In the genomic region with DNA sequence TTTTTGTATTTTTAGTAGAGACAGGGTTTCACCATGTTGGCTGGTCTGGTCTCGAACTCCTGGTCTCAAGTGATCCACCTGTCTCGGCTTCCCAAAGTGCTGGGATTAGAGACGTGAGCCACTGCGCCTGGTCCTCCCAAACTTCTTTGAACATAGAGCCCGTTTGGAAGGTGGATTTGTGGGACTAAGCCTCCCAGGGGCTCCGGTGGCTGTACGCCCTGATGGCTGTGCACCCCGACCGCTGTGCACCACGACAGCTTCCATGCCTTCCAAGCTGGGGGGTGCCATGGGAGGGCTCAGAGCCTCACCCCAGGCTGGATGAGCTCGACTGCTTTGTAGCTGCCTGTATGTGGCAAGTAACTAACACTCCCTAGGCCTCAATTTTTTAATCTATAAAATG, we compare ENCODE assay signal across 27 cellular contexts.
"Had no signal": no experiment of that assay in that cellular context is flagged by ENCODE, and none has a peak within 500 bp of the region (broad histone marks: within the 10 kb centered on the region; RNA-seq: fewer than 3 reads in every experiment).

No MANE protein-coding gene starts in this region.

- H3K27me3 ChIP-seq: ascending aorta, brain microvascular endothelial cell, dorsolateral prefrontal cortex, gastroesophageal sphincter had no signal

- H3K4me1 ChIP-seq: ascending aorta had no signal

- H3K9me3 ChIP-seq: ascending aorta, esophagus muscularis mucosa, gastroesophageal sphincter, heart right ventricle had no signal

- DNase-seq: activated B cell treated with CpG ODN at 0.5 μM for 24 hours; activated CD4-positive, alpha-beta memory T cell treated with anti-CD3 and anti-CD28 coated beads, Interleukin-2, amount 10 ng/mL, durations not matched to agents 7 days and 5 days; activated CD4-positive, alpha-beta T cell treated with anti-CD3 and anti-CD28 coated beads, Interleukin-2, amount 10 ng/mL, durations not matched to agents 7 days and 5 days; activated CD4-positive, alpha-beta T cell treated with anti-CD3 and anti-CD28 coated beads, Interleukin-2, amount 50 U/mL, for 4 hours; activated CD8-positive, alpha-beta memory T cell treated with anti-CD3 and anti-CD28 coated beads, Interleukin-2, amount 50 U/mL, for 48 hours; activated gamma-delta T cell; activated naive CD4-positive, alpha-beta T cell; activated naive CD4-positive, alpha-beta T cell treated with anti-CD3 and anti-CD28 coated beads, Interleukin-2, amount 10 ng/mL, durations not matched to agents 7 days and 5 days; activated naive CD8-positive, alpha-beta T cell treated with anti-CD3 and anti-CD28 coated beads, Interleukin-2, amount 10 ng/mL, durations not matched to agents 7 days and 5 days; activated T-cell treated with anti-CD3 and anti-CD28 coated beads for 4 hours; activated T-cell treated with anti-CD3 and anti-CD28 coated beads, Interleukin-2, amount 50 U/mL, for 24 hours; activated T-cell treated with anti-CD3 and anti-CD28 coated beads, Interleukin-2, amount 50 U/mL, for 72 hours; brain microvascular endothelial cell; dorsolateral prefrontal cortex; effector memory CD4-positive, alpha-beta T cell; endodermal cell; erythroblast; foreskin melanocyte; heart right ventricle; T-helper 1 cell; T-helper 17 cell; T1000; WERI-Rb-1 had no signal

- H3K36me3 ChIP-seq: ascending aorta, brain microvascular endothelial cell, esophagus muscularis mucosa, gastroesophageal sphincter, heart right ventricle, WERI-Rb-1 had no signal

- H3K27ac ChIP-seq: ascending aorta, brain microvascular endothelial cell, coronary artery, dorsolateral prefrontal cortex, esophagus muscularis mucosa, gastroesophageal sphincter, heart right ventricle, WERI-Rb-1 had no signal

- H3K4me3 ChIP-seq: ascending aorta, coronary artery, dorsolateral prefrontal cortex, esophagus muscularis mucosa, gastroesophageal sphincter, heart right ventricle had no signal
